Comparison of ENCODE assay signal across 18 cellular contexts in genomic region chr3:54520060-54520459, GRCh38.
DNase-seq lines count a peak whose midpoint lies in the region; ATAC-seq and TF ChIP-seq lines count a peak whose summit lies in the region.
"Had no signal": no experiment of that assay in that cellular context is flagged by ENCODE, and none has a peak within 500 bp of the region (broad histone marks: within the 10 kb centered on the region; RNA-seq: fewer than 3 reads in every experiment).

No MANE protein-coding gene starts in this region.

- H4K91ac ChIP-seq in neuronal stem cell (ENCODE audit: low read depth, low read length, poor library complexity), result no peak overlapping the region

- no peak overlapping the region for H3K9ac ChIP-seq in neuronal stem cell (ENCODE audit: low read depth, low read length, poor library complexity)
- H3K9ac ChIP-seq: BLaER1 had no signal

- ATAC-seq in activated CD4-positive, alpha-beta T cell treated with anti-CD3 and anti-CD28 coated beads for 36 hours, result no peak
- ATAC-seq in gastroesophageal sphincter (peak; percentile 41), sciatic nerve (peak; percentile 95)
- ATAC-seq: CD8-positive, alpha-beta T cell had no signal

- no peak overlapping the region for H4K8ac ChIP-seq in neuronal stem cell (ENCODE audit: low read depth, low read length)

- POLR2A ChIA-PET in activated CD4-positive, alpha-beta T cell treated with anti-CD3 and anti-CD28 coated beads for 36 hours (lab: Charles Lee), result no interaction called here

- no peak overlapping the region for H3K4me3 ChIP-seq in gastroesophageal sphincter
- no peak overlapping the region for H3K4me3 ChIP-seq in neuronal stem cell (ENCODE audit: low read length in 2 of 2)
- H3K4me3 ChIP-seq: BLaER1 had no signal

- no peak overlapping the region for H3K27ac Mint-ChIP-seq in activated CD4-positive, alpha-beta T cell treated with anti-CD3 and anti-CD28 coated beads, Interleukin-2, amount 10 ng/mL, durations not matched to agents 24 days and 14 days
- H3K27ac Mint-ChIP-seq in activated CD4-positive, alpha-beta T cell treated with anti-CD3 and anti-CD28 coated beads for 36 hours, result no peak overlapping the region
- H3K27ac Mint-ChIP-seq: B cell; CD4-positive, CD25-positive, alpha-beta regulatory T cell; CD8-positive, alpha-beta T cell had no signal

- intact Hi-C loops in activated CD4-positive, alpha-beta T cell treated with anti-CD3 and anti-CD28 coated beads, Interleukin-2, amount 10 ng/mL, durations not matched to agents 24 days and 14 days (cut with micrococcal nuclease), result no loop called here
- intact Hi-C loops in activated CD4-positive, alpha-beta T cell treated with anti-CD3 and anti-CD28 coated beads for 36 hours (cut with DNase I, micrococcal nuclease), result no loop called here
- intact Hi-C loops in sciatic nerve (cut with DNase I), result no loop called here

- TF ChIP-seq EP300 in gastroesophageal sphincter (IDR thresholded peaks at IDR 0.05), result no peak

- H2BK12ac ChIP-seq in neuronal stem cell (ENCODE audit: low read length), result no peak overlapping the region

- no peaks in the 10 kb centered on the region for H3K4me1 ChIP-seq in gastroesophageal sphincter
- H3K4me1 ChIP-seq in neuronal stem cell (ENCODE audit: control insufficient read depth in 2 of 2, insufficient read depth in 1 of 2, low read depth in 1 of 2, low read length in 2 of 2), result no peaks in the 10 kb centered on the region
- H3K4me1 ChIP-seq: Caco-2 had no signal

- H3K23ac ChIP-seq in neuronal stem cell (ENCODE audit: low read depth, low read length, poor library complexity), result no peak overlapping the region

- H3K4me3 Mint-ChIP-seq in activated CD4-positive, alpha-beta T cell treated with anti-CD3 and anti-CD28 coated beads, Interleukin-2, amount 10 ng/mL, durations not matched to agents 24 days and 14 days, result no peak overlapping the region
- no peak overlapping the region for H3K4me3 Mint-ChIP-seq in activated CD4-positive, alpha-beta T cell treated with anti-CD3 and anti-CD28 coated beads for 36 hours
- H3K4me3 Mint-ChIP-seq: B cell; CD4-positive, CD25-positive, alpha-beta regulatory T cell; CD8-positive, alpha-beta T cell had no signal

- no peak overlapping the region for H3K14ac ChIP-seq in neuronal stem cell (ENCODE audit: low read length)

- H3K36me3 ChIP-seq in gastroesophageal sphincter, result no peaks in the 10 kb centered on the region
- no peaks in the 10 kb centered on the region for H3K36me3 ChIP-seq in neuronal stem cell (replicated peaks in 1 of 2; ENCODE audit: control insufficient read depth in 2 of 2, insufficient read depth in 2 of 2, low read length in 2 of 2)
- H3K36me3 ChIP-seq: BLaER1 had no signal

- H3K9me3 Mint-ChIP-seq in activated CD4-positive, alpha-beta T cell treated with anti-CD3 and anti-CD28 coated beads, Interleukin-2, amount 10 ng/mL, durations not matched to agents 24 days and 14 days, result no peaks in the 10 kb centered on the region
- peaks cover 5% of the 10 kb centered on the region for H3K9me3 Mint-ChIP-seq in activated CD4-positive, alpha-beta T cell treated with anti-CD3 and anti-CD28 coated beads for 36 hours (ENCODE audit: low read depth)

- peak; percentile 14 for DNase-seq in activated CD4-positive, alpha-beta T cell treated with anti-CD3 and anti-CD28 coated beads, Interleukin-2, amount 10 ng/mL, durations not matched to agents 24 days and 14 days
- DNase-seq in activated CD4-positive, alpha-beta T cell treated with anti-CD3 and anti-CD28 coated beads for 36 hours, result no peak
- DNase-seq in sciatic nerve (ENCODE audit: low spot score) (no peak), NCI-H510A treated with DMSO at 0.1 percent for 48 hours (lab: John Stamatoyannopoulos, UW) (no peak), neuronal stem cell (ENCODE audit: low spot score) (no peak)
- no peak for DNase-seq in activated naive CD4-positive, alpha-beta T cell treated with anti-CD3 and anti-CD28 coated beads, Interleukin-2, amount 50 U/mL, for 16 hours
- DNase-seq: Caco-2; CD4-positive, CD25-positive, alpha-beta regulatory T cell; CD8-positive, alpha-beta T cell; DMS153; DND-41; GOT3; HCEC 1CT had no signal

- no peaks in the 10 kb centered on the region for H3K27me3 Mint-ChIP-seq in activated CD4-positive, alpha-beta T cell treated with anti-CD3 and anti-CD28 coated beads, Interleukin-2, amount 10 ng/mL, durations not matched to agents 24 days and 14 days
- H3K27me3 Mint-ChIP-seq in activated CD4-positive, alpha-beta T cell treated with anti-CD3 and anti-CD28 coated beads for 36 hours, result no peaks in the 10 kb centered on the region
- H3K27me3 Mint-ChIP-seq: B cell; CD4-positive, CD25-positive, alpha-beta regulatory T cell had no signal

- H2BK5ac ChIP-seq in neuronal stem cell (ENCODE audit: low read length), result no peak overlapping the region

- H3K4me2 ChIP-seq in neuronal stem cell (ENCODE audit: insufficient read depth, low read length, poor library complexity, severe bottlenecking), result no peak overlapping the region
- H3K4me2 ChIP-seq: BLaER1 had no signal

- CTCF ChIA-PET in activated CD4-positive, alpha-beta T cell treated with anti-CD3 and anti-CD28 coated beads for 36 hours (lab: Charles Lee), result no interaction called here

- no peaks in the 10 kb centered on the region for H3K4me1 Mint-ChIP-seq in activated CD4-positive, alpha-beta T cell treated with anti-CD3 and anti-CD28 coated beads, Interleukin-2, amount 10 ng/mL, durations not matched to agents 24 days and 14 days
- no peaks in the 10 kb centered on the region for H3K4me1 Mint-ChIP-seq in activated CD4-positive, alpha-beta T cell treated with anti-CD3 and anti-CD28 coated beads for 36 hours
- H3K4me1 Mint-ChIP-seq: B cell; CD4-positive, CD25-positive, alpha-beta regulatory T cell had no signal

- no peak for TF ChIP-seq CTCF in gastroesophageal sphincter (IDR thresholded peaks at IDR 0.05)

- H3K9me3 ChIP-seq in gastroesophageal sphincter, result peaks cover 0 to 51% (median 0%) of the 10 kb centered on the region in 3 donors
- H3K9me3 ChIP-seq in neuronal stem cell (replicated peaks in 1 of 2; ENCODE audit: control insufficient read depth in 2 of 2, insufficient read depth in 1 of 2, low read depth in 1 of 2, low read length in 2 of 2), result peaks cover 0 to 4% of the 10 kb centered on the region in 2 donors
- H3K9me3 ChIP-seq: Caco-2 had no signal

- H2BK15ac ChIP-seq in neuronal stem cell (ENCODE audit: low read length), result no peak overlapping the region

- no peak overlapping the region for H3K18ac ChIP-seq in neuronal stem cell (ENCODE audit: low read length)

- H2AFZ ChIP-seq in neuronal stem cell (ENCODE audit: low read length), result no peak overlapping the region

- no peak for TF ChIP-seq POLR2A in gastroesophageal sphincter (IDR thresholded peaks at IDR 0.05)

- no peak overlapping the region for H3K4ac ChIP-seq in neuronal stem cell (ENCODE audit: low read length)

- no peak overlapping the region for H2BK120ac ChIP-seq in neuronal stem cell (ENCODE audit: low read depth, low read length)

- no peak overlapping the region for H3K27ac ChIP-seq in gastroesophageal sphincter
- H3K27ac ChIP-seq in neuronal stem cell (replicated peaks; ENCODE audit: low read length), result no peak overlapping the region
- H3K27ac ChIP-seq: 22Rv1, BLaER1, C4-2B had no signal

- WGBS in gastroesophageal sphincter (ENCODE audit: low coverage in 1 of 2), 2 donors, result 55 to 83% methylated on average over 2 of the region's 2 CpGs
- no CpG with 5 or more reads among the region's 2 CpGs for WGBS in neuronal stem cell (ENCODE audit: extremely low coverage in 2 of 2, insufficient read length in 2 of 2, insufficient replicate concordance in 1 of 2), 2 donors

- H2AK5ac ChIP-seq in neuronal stem cell (ENCODE audit: low read depth, low read length), result no peak overlapping the region

- no peaks in the 10 kb centered on the region for H3K79me1 ChIP-seq in neuronal stem cell (ENCODE audit: low read depth, low read length)

- no peaks in the 10 kb centered on the region for H3K27me3 ChIP-seq in gastroesophageal sphincter
- H3K27me3 ChIP-seq in neuronal stem cell (ENCODE audit: control insufficient read depth in 3 of 3, insufficient read depth in 3 of 3, low read depth in 1 of 3, low read length in 3 of 3), result peaks cover 0 to 2% (median 0%) of the 10 kb centered on the region in 3 experiments
- H3K27me3 ChIP-seq: BLaER1 had no signal

- no peaks in the 10 kb centered on the region for H3K36me3 Mint-ChIP-seq in activated CD4-positive, alpha-beta T cell treated with anti-CD3 and anti-CD28 coated beads, Interleukin-2, amount 10 ng/mL, durations not matched to agents 24 days and 14 days (ENCODE audit: low read depth)
- H3K36me3 Mint-ChIP-seq in activated CD4-positive, alpha-beta T cell treated with anti-CD3 and anti-CD28 coated beads for 36 hours (ENCODE audit: low read depth), result no peaks in the 10 kb centered on the region
- H3K36me3 Mint-ChIP-seq: CD4-positive, CD25-positive, alpha-beta regulatory T cell; CD8-positive, alpha-beta T cell had no signal
